Comparison of ENCODE assay signal across 19 cellular contexts in genomic region chr13:108230377-108230776, GRCh38. TPM values are rescaled to one million over a fixed set of nuclear protein-coding genes. Genes with fewer than 3 reads are reported as not detected.
DNase-seq lines count a peak whose midpoint lies in the region; ATAC-seq, FAIRE-seq and TF ChIP-seq lines count a peak whose summit lies in the region.
"Had no signal": no experiment of that assay in that cellular context is flagged by ENCODE, and none has a peak within 500 bp of the region (broad histone marks: within the 10 kb centered on the region; RNA-seq: fewer than 3 reads in every experiment).

No MANE protein-coding gene starts in this region.

- H3K27me3 Mint-ChIP-seq in WTC11 (ENCODE audit: low read depth), result no peaks in the 10 kb centered on the region
- H3K27me3 Mint-ChIP-seq: CD4-positive, CD25-positive, alpha-beta regulatory T cell; CD8-positive, alpha-beta memory T cell had no signal

- TF ChIP-seq POLR2A in gastrocnemius medialis (IDR thresholded peaks at IDR 0.05), result no peak

- H3F3A ChIP-seq in SK-N-SH (replicated peaks; ENCODE audit: insufficient read depth), result no peaks in the 10 kb centered on the region

- no peak for TF ChIP-seq EP300 in SK-N-SH (IDR thresholded peaks at IDR 0.05; ENCODE audit: borderline replicate concordance in 1 of 2, low read depth in 1 of 2, low read length in 1 of 2)

- POLR2A ChIA-PET in WTC11 (lab: Charles Lee) (no interaction called here), SK-N-SH (lab: Yijun Ruan, JAX) (no interaction called here)

- H3K4me1 ChIP-seq in liver (ENCODE audit: control insufficient read depth in 4 of 4, insufficient read depth in 4 of 4, low read length in 3 of 4) (peaks cover 0 to 29% (median 8%) of the 10 kb centered on the region in 4 donors), SK-N-SH (ENCODE audit: control insufficient read depth in 1 of 2, insufficient read depth in 2 of 2, low read depth in 1 of 2, low read length in 1 of 2) (peaks cover 5 to 14% of the 10 kb centered on the region in 2 experiments; a peak in 3 of 4 replicates), gastrocnemius medialis (peaks cover 0 to 5% of the 10 kb centered on the region in 2 donors)

- H3K79me2 ChIP-seq in SK-N-SH (ENCODE audit: insufficient read depth), result peaks cover 53% of the 10 kb centered on the region

- peak; percentile 38 for FAIRE-seq in D721Med (lab: Jason Lieb, UNC)

- no peak for TF ChIP-seq CTCF in D721Med (IDR thresholded peaks at IDR 0.05; ENCODE audit: insufficient read depth, missing control alignments)
- no peak for TF ChIP-seq CTCF in WTC11 (IDR thresholded peaks at IDR 0.05)
- TF ChIP-seq CTCF in liver (IDR thresholded peaks at IDR 0.05; ENCODE audit: low read depth, low read length, missing input control), result no peak
- no peak for TF ChIP-seq CTCF in SK-N-SH (IDR thresholded peaks at IDR 0.05)
- TF ChIP-seq CTCF in gastrocnemius medialis (IDR thresholded peaks at IDR 0.05 in 4 of 5, conservative IDR thresholded peaks at IDR 0.05 in 1 of 5), result no peak

- H3K36me3 ChIP-seq in liver (ENCODE audit: control insufficient read depth in 4 of 4, insufficient read depth in 3 of 4, low read depth in 1 of 4, low read length in 3 of 4) (peaks cover 0 to 3% (median 0%) of the 10 kb centered on the region in 4 donors), SK-N-SH (replicated peaks in 1 of 2; ENCODE audit: control insufficient read depth in 1 of 2, insufficient read depth in 2 of 2, low read length in 1 of 2) (peaks cover 9 to 13% of the 10 kb centered on the region in 2 experiments), gastrocnemius medialis (no peaks in the 10 kb centered on the region)

- H4K20me1 ChIP-seq in SK-N-SH (ENCODE audit: insufficient read depth), result peaks cover 22% of the 10 kb centered on the region

- intact Hi-C loops in gastrocnemius medialis (cut with DNase I; ENCODE audit: low total_unique reads), result no loop called here

- no peak overlapping the region for H3K27ac Mint-ChIP-seq in WTC11
- H3K27ac Mint-ChIP-seq: CD4-positive, CD25-positive, alpha-beta regulatory T cell; HFFc6 had no signal

- in situ Hi-C loops in gastrocnemius medialis (cut with MboI; ENCODE audit: low sequenced_read_pairs in 4 of 4), result no loop called here

- DNase-seq in D721Med (ENCODE audit: insufficient read length, low spot score) (no peak), WTC11 (ENCODE audit: low spot score) (no peak), NCI-H748 treated with DMSO at 0.1 percent for 48 hours (lab: John Stamatoyannopoulos, UW) (no peak), SK-N-SH (no peak), gastrocnemius medialis (no peak)
- DNase-seq: 8988T; BE2C; C1 segment of cervical spinal cord; CD4-positive, CD25-positive, alpha-beta regulatory T cell; CD8-positive, alpha-beta memory T cell; COR-L47; DMS79 treated with DMSO at 0.1 percent for 48 hours; GF-D8; GOT3; H7; HFFc6 had no signal

- H3K9ac ChIP-seq in liver (ENCODE audit: low read depth in 1 of 2, low read length in 2 of 2) (no peak overlapping the region), SK-N-SH (no peak overlapping the region)

- no peak overlapping the region for H3K4me3 Mint-ChIP-seq in WTC11
- H3K4me3 Mint-ChIP-seq: CD4-positive, CD25-positive, alpha-beta regulatory T cell; CD8-positive, alpha-beta memory T cell; HFFc6 had no signal

- ATAC-seq in WTC11 (no peak), gastrocnemius medialis (no peak), HG03469 (IDR thresholded peaks at IDR 0.05; ENCODE audit: unreplicated experiment) (no peak)
- ATAC-seq: HCT116 had no signal

- H3K4me2 ChIP-seq in SK-N-SH, result no peak overlapping the region

- no peaks in the 10 kb centered on the region for H3K9me3 Mint-ChIP-seq in WTC11
- H3K9me3 Mint-ChIP-seq: CD4-positive, CD25-positive, alpha-beta regulatory T cell; CD8-positive, alpha-beta memory T cell; HFFc6 had no signal

- CTCF ChIA-PET in WTC11 (lab: Charles Lee), result no interaction called here
- CTCF ChIA-PET in SK-N-SH (lab: Yijun Ruan, JAX), result no interaction called here

- H3K36me3 Mint-ChIP-seq in WTC11, result peaks cover 7% of the 10 kb centered on the region

- H3K4me3 ChIP-seq in liver (ENCODE audit: low read depth in 1 of 3, low read length in 3 of 3), result no peak overlapping the region
- H3K4me3 ChIP-seq in SK-N-SH (ENCODE audit: low read depth in 2 of 2, low read length in 1 of 2), result no peak overlapping the region
- no peak overlapping the region for H3K4me3 ChIP-seq in gastrocnemius medialis

- no peak for TF ChIP-seq RAD21 in liver (IDR thresholded peaks at IDR 0.05)
- TF ChIP-seq RAD21 in SK-N-SH (IDR thresholded peaks at IDR 0.05; ENCODE audit: low read length), result no peak

- peaks cover 2% of the 10 kb centered on the region; the same call in 1 of the 2 replicates for H3K4me1 Mint-ChIP-seq in WTC11

- H3K27me3 ChIP-seq in liver (ENCODE audit: control insufficient read depth in 4 of 4, insufficient read depth in 4 of 4, low read length in 3 of 4) (no peaks in the 10 kb centered on the region), SK-N-SH (ENCODE audit: insufficient read depth) (no peaks in the 10 kb centered on the region), gastrocnemius medialis (no peaks in the 10 kb centered on the region)
- H3K27me3 ChIP-seq: BE2C had no signal

- H2AFZ ChIP-seq in SK-N-SH (ENCODE audit: low read depth), result no peak overlapping the region

- no peak overlapping the region for H3K27ac ChIP-seq in liver (ENCODE audit: low read depth in 1 of 2, low read length in 2 of 2)
- no peak overlapping the region for H3K27ac ChIP-seq in SK-N-SH (ENCODE audit: low read depth in 2 of 2, low read length in 1 of 2)
- H3K27ac ChIP-seq in gastrocnemius medialis, result no peak overlapping the region

- H3K9me3 ChIP-seq in liver (ENCODE audit: control insufficient read depth in 4 of 4, low read length in 3 of 4) (no peaks in the 10 kb centered on the region), SK-N-SH (no peaks in the 10 kb centered on the region), gastrocnemius medialis (no peaks in the 10 kb centered on the region)
- H3K9me3 ChIP-seq: BE2C had no signal

- H3K9me2 ChIP-seq in SK-N-SH, result no peaks in the 10 kb centered on the region; the same call in 1 of the 2 replicates

TF ChIP-seq in WTC11, 78 proteins besides CTCF, POLR2A, EP300 and RAD21 (continues in another document):
- 0 out of 2 replicates have a peak, but pooled peaks have one; percentile 13 for TF ChIP-seq GABPB1 (CRISPR knock-in tag; IDR thresholded peaks at IDR 0.05)
- no peak for TF ChIP-seq NR3C1 (CRISPR knock-in tag; conservative IDR thresholded peaks at IDR 0.05; ENCODE audit: low read depth)

TF ChIP-seq in liver, 16 proteins besides CTCF, POLR2A, EP300 and RAD21:
- TF ChIP-seq ATF3 (IDR thresholded peaks at IDR 0.05), result no peak
- TF ChIP-seq JUND (IDR thresholded peaks at IDR 0.05), result peak in 1 of 2 donors; percentile 15
- peak; percentile 97 for TF ChIP-seq FOXA1 (IDR thresholded peaks at IDR 0.05)
- TF ChIP-seq FOXA2 (IDR thresholded peaks at IDR 0.05), result peak; percentile 99

TF ChIP-seq in SK-N-SH, 30 proteins besides CTCF, POLR2A, EP300 and RAD21 (continues in another document):
- no peak for TF ChIP-seq IRF3 (IDR thresholded peaks at IDR 0.05; ENCODE audit: low read depth, low read length)
- TF ChIP-seq RCOR1 (IDR thresholded peaks at IDR 0.05; ENCODE audit: low read length), result no peak
- TF ChIP-seq RFX5 (IDR thresholded peaks at IDR 0.05; ENCODE audit: low read length), result no peak
- TF ChIP-seq, protein P1, sequence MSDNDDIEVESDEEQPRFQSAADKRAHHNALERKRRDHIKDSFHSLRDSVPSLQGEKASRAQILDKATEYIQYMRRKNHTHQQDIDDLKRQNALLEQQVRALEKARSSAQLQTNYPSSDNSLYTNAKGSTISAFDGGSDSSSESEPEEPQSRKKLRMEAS (IDR thresholded peaks at IDR 0.05; ENCODE audit: low read depth), result no peak
- TF ChIP-seq MXI1 (IDR thresholded peaks at IDR 0.05; ENCODE audit: low read depth, low read length), result no peak
- TF ChIP-seq EZH2phosphoT487 (IDR thresholded peaks at IDR 0.05; ENCODE audit: borderline replicate concordance, low read depth), result no peak
- TF ChIP-seq ELF1 (IDR thresholded peaks at IDR 0.05), result no peak
- TF ChIP-seq NFIC (IDR thresholded peaks at IDR 0.05; ENCODE audit: borderline replicate concordance), result no peak
- no peak for TF ChIP-seq RXRA (IDR thresholded peaks at IDR 0.05; ENCODE audit: borderline replicate concordance, low read depth)

RNA-seq across cellular contexts. Expression of gene ABHD13, which starts 12.2 kb away (rescaled TPM):
- total RNA-seq in WTC11 (2021) (5.1 to 5.4 TPM (median 5.4 TPM) in 3 replicates), liver (10 to 100 TPM in 1 of 2 donors, 1 to 10 TPM in 1; 7.8 to 10.3 TPM), gastrocnemius medialis (10 to 100 TPM in 1 of 4 donors, 1 to 10 TPM in 3; 4.8 to 15.5 (median 6.9) TPM)
- polyA plus RNA-seq in liver (1 to 10 TPM; 3.6 to 5.8 TPM), SK-N-SH (2012; rRNA removed) (2.9 and 4.0 TPM in 2 replicates)
- 5.5 and 6.6 TPM in 2 replicates for polyA plus RNA-seq in SK-N-SH (2012; cell fraction: cytosol; rRNA removed)
- polyA plus RNA-seq in SK-N-SH (2012; cell fraction: nucleus; rRNA removed), result 1.1 and 2.2 TPM in 2 replicates

RNA-seq across cellular contexts. Expression of gene LIG4, which starts 15.0 kb away (rescaled TPM):
- total RNA-seq in WTC11 (2021), result 5.7 to 6.0 TPM (median 5.9 TPM) in 3 replicates
- 1 to 10 TPM; 6.2 to 9.5 TPM for total RNA-seq in liver
- polyA plus RNA-seq in liver, result 1 to 10 TPM; 4.3 TPM
- polyA plus RNA-seq in SK-N-SH (2012; rRNA removed), result 3.3 and 4.7 TPM in 2 replicates
- 5.5 and 6.8 TPM in 2 replicates for polyA plus RNA-seq in SK-N-SH (2012; cell fraction: cytosol; rRNA removed)
- 3.6 and 6.9 TPM in 2 replicates for polyA plus RNA-seq in SK-N-SH (2012; cell fraction: nucleus; rRNA removed)
- 10 to 100 TPM in 3 of 4 donors, 1 to 10 TPM in 1; 5.6 to 12.4 (median 11.3) TPM for total RNA-seq in gastrocnemius medialis

RNA-seq across cellular contexts. Expression of gene TNFSF13B, which starts 39.1 kb away (rescaled TPM):
- 0.39 TPM in 1 of 3 replicates, not detected in the others for total RNA-seq in WTC11 (2021)
- 10 to 100 TPM in 1 of 2 donors, 1 to 10 TPM in 1; 5.8 to 11.6 TPM for total RNA-seq in liver
- 1 to 10 TPM; 1.8 to 3.4 TPM for polyA plus RNA-seq in liver
- polyA plus RNA-seq in SK-N-SH (2012; rRNA removed), result 0.03 and 0.26 TPM in 2 replicates
- 0.05 and 0.06 TPM in 2 replicates for polyA plus RNA-seq in SK-N-SH (2012; cell fraction: cytosol; rRNA removed)
- 1.7 and 2.2 TPM in 2 replicates for polyA plus RNA-seq in SK-N-SH (2012; cell fraction: nucleus; rRNA removed)
- total RNA-seq in gastrocnemius medialis, result 1 to 10 TPM in 1 of 4 donors, under 1 TPM in 2, not detected in 1; 0.31 to 2.2 (median 0.62) TPM
